7 cellular contexts compared by ENCODE assay signal in genomic region chr19:1859319-1859718, GRCh38. TPM values are rescaled to one million over a fixed set of nuclear protein-coding genes. Genes with fewer than 3 reads are reported as not detected.
DNase-seq lines count a peak whose midpoint lies in the region; ATAC-seq, FAIRE-seq and TF ChIP-seq lines count a peak whose summit lies in the region.
"Had no signal": no experiment of that assay in that cellular context is flagged by ENCODE, and none has a peak within 500 bp of the region (broad histone marks: within the 10 kb centered on the region; RNA-seq: fewer than 3 reads in every experiment).

No MANE protein-coding gene starts in this region.

- WGBS in mesodermal cell (ENCODE audit: insufficient coverage in 2 of 2), 2 experiments = 35 to 51% methylated on average over 6 to 10 of the region's 14 CpGs

- H3K4me3 ChIP-seq in mesodermal cell (ENCODE audit: extremely low read depth, insufficient read depth, low read length, poor library complexity, severe bottlenecking) = peak overlapping the region; percentile 84

- no peaks in the 10 kb centered on the region for H3K36me3 Mint-ChIP-seq in WTC11

- H3K4me3 Mint-ChIP-seq in WTC11 = peak overlapping the region; percentile 51

- DNase-seq in D721Med (ENCODE audit: insufficient read length, low spot score) (peak; percentile 93), WTC11 (ENCODE audit: low spot score) (no peak), OCI-M2 (lab: John Stamatoyannopoulos, UW; ENCODE audit: unreplicated experiment) (no peak), HuH-7 (ENCODE audit: low spot score) (no peak)

- peak; percentile 19 for TF ChIP-seq CTCF in D721Med (IDR thresholded peaks at IDR 0.05; ENCODE audit: insufficient read depth, missing control alignments)
- no peak for TF ChIP-seq CTCF in WTC11 (IDR thresholded peaks at IDR 0.05)

- H3K36me3 ChIP-seq in mesodermal cell (ENCODE audit: control insufficient read depth, insufficient read depth, low read length) = peaks cover 3% of the 10 kb centered on the region

- POLR2A ChIA-PET in WTC11 (lab: Charles Lee) = no interaction called here

- CTCF ChIA-PET in WTC11 (lab: Charles Lee) = interaction anchor here (0.8 to 8.2 kb wide), 3 partner anchors 21 to 296 kb away, joined by 3 to 70 read pairs (median 57); no protein-coding TSS in a partner anchor

- H3K27me3 Mint-ChIP-seq in WTC11 (ENCODE audit: low read depth) = peaks cover 11% of the 10 kb centered on the region

- no peak for FAIRE-seq in D721Med (lab: Jason Lieb, UNC)

- peaks cover 42% of the 10 kb centered on the region for H3K4me1 Mint-ChIP-seq in WTC11

- H3K9me3 Mint-ChIP-seq in WTC11 = no peaks in the 10 kb centered on the region

- ATAC-seq in WTC11 (no peak), GM21825 (IDR thresholded peaks at IDR 0.05; ENCODE audit: unreplicated experiment) (no peak)
- ATAC-seq: left cardiac atrium had no signal

- H3K27ac ChIP-seq in mesodermal cell (ENCODE audit: low read depth, low read length, severe bottlenecking) = no peak overlapping the region

- H3K27ac Mint-ChIP-seq in WTC11 = no peak overlapping the region

- H3K4me1 ChIP-seq in mesodermal cell (ENCODE audit: control insufficient read depth, insufficient read depth, low read length, poor library complexity, severe bottlenecking) = peaks cover 69% of the 10 kb centered on the region

- no peaks in the 10 kb centered on the region for H3K9me3 ChIP-seq in mesodermal cell (ENCODE audit: control insufficient read depth, low read length)

TF ChIP-seq in WTC11, 78 proteins besides CTCF, POLR2A, EP300 and RAD21:
- no peak for TF ChIP-seq GRHL2 (CRISPR knock-in tag; IDR thresholded peaks at IDR 0.05; ENCODE audit: insufficient replicate concordance, severe bottlenecking)
- TF ChIP-seq JUN (CRISPR knock-in tag; IDR thresholded peaks at IDR 0.05) = no peak
- no peak for TF ChIP-seq ZNF671 (CRISPR knock-in tag; IDR thresholded peaks at IDR 0.05)

RNA-seq across cellular contexts. Expression of gene KLF16, which starts 4.1 kb away (rescaled TPM):
- 54.4 to 64.0 TPM (median 55.4 TPM) in 3 replicates for total RNA-seq in WTC11 (2021)
- 24.9 TPM for polyA plus RNA-seq in mesodermal cell (2013, experiment 1 of 2)
- 18.9 TPM for polyA plus RNA-seq in mesodermal cell (2013, experiment 2 of 2)

RNA-seq across cellular contexts. Expression of gene REXO1, which starts 11.0 kb away (rescaled TPM):
- 48.9 to 61.1 TPM (median 50.1 TPM) in 3 replicates for total RNA-seq in WTC11 (2021)
- 23.2 TPM for polyA plus RNA-seq in mesodermal cell (2013, experiment 1 of 2)
- polyA plus RNA-seq in mesodermal cell (2013, experiment 2 of 2) = 21.6 TPM

RNA-seq across cellular contexts. Expression of gene ABHD17A, which starts 26.0 kb away (rescaled TPM):
- 55.0 to 60.7 TPM (median 57.3 TPM) in 3 replicates for total RNA-seq in WTC11 (2021)
- polyA plus RNA-seq in mesodermal cell (2013, experiment 1 of 2) = 82.9 TPM
- polyA plus RNA-seq in mesodermal cell (2013, experiment 2 of 2) = 63.1 TPM

RNA-seq across cellular contexts. Expression of gene ADAT3, which starts 45.9 kb away (rescaled TPM):
- total RNA-seq in WTC11 (2021) = 15.0 to 20.3 TPM (median 15.9 TPM) in 3 replicates
- 2.6 TPM for polyA plus RNA-seq in mesodermal cell (2013, experiment 1 of 2)
- 2.7 TPM for polyA plus RNA-seq in mesodermal cell (2013, experiment 2 of 2)

RNA-seq across cellular contexts. Expression of gene SCAMP4, which starts 45.9 kb away (rescaled TPM):
- 81.3 to 86.1 TPM (median 86.1 TPM) in 3 replicates for total RNA-seq in WTC11 (2021)
- 46.9 TPM for polyA plus RNA-seq in mesodermal cell (2013, experiment 1 of 2)
- 42.3 TPM for polyA plus RNA-seq in mesodermal cell (2013, experiment 2 of 2)
